ENCODE assay signal across 9 cellular contexts in genomic region chr21:42527489-42528158, GRCh38. TPM values are rescaled to one million over a fixed set of nuclear protein-coding genes. Genes with fewer than 3 reads are reported as not detected.
DNase-seq lines count a peak whose midpoint lies in the region; ATAC-seq and TF ChIP-seq lines count a peak whose summit lies in the region.
"Had no signal": no experiment of that assay in that cellular context is flagged by ENCODE, and none has a peak within 500 bp of the region (broad histone marks: within the 10 kb centered on the region; RNA-seq: fewer than 3 reads in every experiment).

No MANE protein-coding gene starts in this region.

- H3K36me3 ChIP-seq in trophoblast cell (ENCODE audit: control insufficient read depth in 1 of 2, insufficient read depth in 2 of 2, low read length in 2 of 2) (peaks cover 8 to 12% of the 10 kb centered on the region in 2 experiments), BE2C (no peaks in the 10 kb centered on the region)

- H3K4me2 ChIP-seq in trophoblast cell (ENCODE audit: low read length): peak overlapping the region; percentile 25

- peaks cover 6 to 14% of the 10 kb centered on the region in 2 experiments for H3K4me1 ChIP-seq in trophoblast cell (ENCODE audit: control insufficient read depth in 1 of 2, insufficient read depth in 2 of 2, low read length in 2 of 2)
- H3K4me1 ChIP-seq in BE2C: peaks cover 17% of the 10 kb centered on the region

- H3K79me2 ChIP-seq in trophoblast cell (ENCODE audit: control insufficient read depth, insufficient read depth, low read length, poor library complexity): no peaks in the 10 kb centered on the region

- H3K18ac ChIP-seq in trophoblast cell (ENCODE audit: low read length): no peak overlapping the region

- H3K4me3 ChIP-seq in trophoblast cell (ENCODE audit: low read depth, low read length) (no peak overlapping the region), BE2C (ENCODE audit: low read depth, low read length) (no peak overlapping the region)

- H3K9me3 ChIP-seq in trophoblast cell (ENCODE audit: insufficient read depth, low read depth, low read length) (no peaks in the 10 kb centered on the region), BE2C (no peaks in the 10 kb centered on the region)

- no peaks in the 10 kb centered on the region for H3K9me3 Mint-ChIP-seq in activated naive CD4-positive, alpha-beta T cell treated with anti-CD3 and anti-CD28 coated beads, Interleukin-2, amount 50 U/mL, for 72 hours

- H3K9ac ChIP-seq in trophoblast cell (ENCODE audit: low read length): no peak overlapping the region

- no CpG with 5 or more reads among the region's 13 CpGs for WGBS in trophoblast cell (ENCODE audit: extremely low coverage, insufficient coverage, insufficient read length)

- DNase-seq in NAMALWA (ENCODE audit: low spot score): peak; percentile 82
- DNase-seq in activated naive CD4-positive, alpha-beta T cell treated with anti-CD3 and anti-CD28 coated beads, Interleukin-2, amount 50 U/mL, for 72 hours (ENCODE audit: low spot score in 2 of 2): peak; percentile 53 to 63
- peak in 1 of 2 donors; percentile 33 for DNase-seq in trophoblast cell
- no peak for DNase-seq in kidney glomerular epithelial cell (lab: John Stamatoyannopoulos, UW)
- no peak for DNase-seq in BE2C

- peak; percentile 43 for ATAC-seq in GM18909 (IDR thresholded peaks at IDR 0.05; ENCODE audit: poor library complexity, unreplicated experiment)
- peak; percentile 89 to 93 for ATAC-seq in activated naive CD4-positive, alpha-beta T cell treated with anti-CD3 and anti-CD28 coated beads, Interleukin-2, amount 50 U/mL, for 72 hours
- ATAC-seq in GM21528 (IDR thresholded peaks at IDR 0.05; ENCODE audit: low FRiP score, unreplicated experiment): no peak
- ATAC-seq in HG02678 (IDR thresholded peaks at IDR 0.05; ENCODE audit: unreplicated experiment): no peak

- no peak overlapping the region for H3K4ac ChIP-seq in trophoblast cell (ENCODE audit: low read depth, low read length)

- no peak overlapping the region for H2AK5ac ChIP-seq in trophoblast cell (ENCODE audit: low read length)

- no peak overlapping the region for H2BK5ac ChIP-seq in trophoblast cell (ENCODE audit: low read depth, low read length, poor library complexity)

- no peak overlapping the region for H4K12ac ChIP-seq in trophoblast cell (ENCODE audit: low read depth, low read length)

- H3K36me3 Mint-ChIP-seq in activated naive CD4-positive, alpha-beta T cell treated with anti-CD3 and anti-CD28 coated beads, Interleukin-2, amount 50 U/mL, for 72 hours: peaks cover 11 to 14% of the 10 kb centered on the region in 2 donors

- H3K27ac ChIP-seq in trophoblast cell (ENCODE audit: low read depth, low read length): no peak overlapping the region

- H2BK120ac ChIP-seq in trophoblast cell (ENCODE audit: insufficient read depth, low read length, poor library complexity): no peak overlapping the region

- H3K14ac ChIP-seq in trophoblast cell (ENCODE audit: low read length): no peak overlapping the region

- no peak overlapping the region for H3K23ac ChIP-seq in trophoblast cell (ENCODE audit: low read length)

- no peak overlapping the region for H4K8ac ChIP-seq in trophoblast cell (ENCODE audit: low read depth, low read length)

- H2AFZ ChIP-seq in trophoblast cell (ENCODE audit: insufficient read depth, low read length, poor library complexity): no peak overlapping the region

- H3K27ac Mint-ChIP-seq in activated naive CD4-positive, alpha-beta T cell treated with anti-CD3 and anti-CD28 coated beads, Interleukin-2, amount 50 U/mL, for 72 hours: peak overlapping the region; percentile 71 to 83

- H4K91ac ChIP-seq in trophoblast cell (ENCODE audit: low read depth, low read length): no peak overlapping the region

- H3K79me1 ChIP-seq in trophoblast cell (ENCODE audit: low read length): no peaks in the 10 kb centered on the region

- H3K27me3 ChIP-seq in trophoblast cell (ENCODE audit: insufficient read depth, low read length) (no peaks in the 10 kb centered on the region), BE2C (no peaks in the 10 kb centered on the region)

- no peak for TF ChIP-seq CTCF in BE2C (IDR thresholded peaks at IDR 0.05; ENCODE audit: low read depth, low read length)

- no peak overlapping the region for H2BK12ac ChIP-seq in trophoblast cell (ENCODE audit: low read length)

RNA-seq across cellular contexts. Expression of gene SLC37A1, which starts 14.0 kb away (rescaled TPM):
- 10 to 100 TPM; 15.2 to 20.6 TPM for total RNA-seq in activated naive CD4-positive, alpha-beta T cell treated with anti-CD3 and anti-CD28 coated beads, Interleukin-2, amount 50 U/mL, for 72 hours
- polyA plus RNA-seq in trophoblast cell (2013): 15.1 and 16.6 TPM in 2 replicates
- 3.9 TPM for polyA plus RNA-seq in BE2C (2012; ENCODE audit: insufficient read depth, insufficient read length, low read depth)

RNA-seq across cellular contexts. Expression of gene RSPH1, which starts 31.6 kb away (rescaled TPM):
- total RNA-seq in activated naive CD4-positive, alpha-beta T cell treated with anti-CD3 and anti-CD28 coated beads, Interleukin-2, amount 50 U/mL, for 72 hours: under 1 TPM; 0.11 to 0.33 TPM
- polyA plus RNA-seq in trophoblast cell (2013): 0.12 and 0.17 TPM in 2 replicates
- polyA plus RNA-seq in BE2C (2012; ENCODE audit: insufficient read depth, insufficient read length, low read depth): not detected
- total RNA-seq: HT1080 had no signal

Comparison
In these comparisons a context has a peak if more than half of its experiments do, and no peak if none do; other contexts are left out.
1. ATAC-seq: peak in GM18909 (single experiment) and activated naive CD4-positive, alpha-beta T cell treated with anti-CD3 and anti-CD28 coated beads, Interleukin-2, amount 50 U/mL, for 72 hours (2 of 2); none in GM21528 (single experiment) and HG02678 (single experiment).
2. DNase-seq: peak in NAMALWA (single experiment) and activated naive CD4-positive, alpha-beta T cell treated with anti-CD3 and anti-CD28 coated beads, Interleukin-2, amount 50 U/mL, for 72 hours (2 of 2); none in kidney glomerular epithelial cell (single experiment) and BE2C (single experiment).